Comparison of ENCODE assay signal across 10 cellular contexts in genomic region chr4:184992422-184992821, GRCh38. TPM values are rescaled to one million over a fixed set of nuclear protein-coding genes. Genes with fewer than 3 reads are reported as not detected.
"Had no signal": no experiment of that assay in that cellular context is flagged by ENCODE, and none has a peak within 500 bp of the region (broad histone marks: within the 10 kb centered on the region; RNA-seq: fewer than 3 reads in every experiment).

No MANE protein-coding gene starts in this region.

- H3K9me3 Mint-ChIP-seq: HFFc6 had no signal

- H3K27ac ChIP-seq: HL-60, KMS-11 had no signal

- H3K9ac ChIP-seq: KMS-11 had no signal

- ATAC-seq: HCT116, HepG2 had no signal

- H3K4me3 ChIP-seq: HAP-1 had no signal

- H3K4me3 Mint-ChIP-seq: HFFc6 had no signal

- H3K9me3 ChIP-seq: HAP-1 had no signal

- H3K27ac Mint-ChIP-seq: HFFc6 had no signal

- H3K36me3 ChIP-seq: HAP-1 had no signal

- H3K4me1 ChIP-seq: HAP-1 had no signal

- H3K4me2 ChIP-seq: KMS-11 had no signal

- DNase-seq: GOT3, HFFc6, KBM-7 had no signal

- FAIRE-seq: H54, HepG2 had no signal

RNA-seq across cellular contexts. Expression of gene HELT, which starts 25.9 kb away (rescaled TPM):
- total RNA-seq: HepG2, HFFc6, HT1080 had no signal
- polyA plus RNA-seq: HepG2 had no signal
